1 cellular context compared by ENCODE assay signal in the genomic region with DNA sequence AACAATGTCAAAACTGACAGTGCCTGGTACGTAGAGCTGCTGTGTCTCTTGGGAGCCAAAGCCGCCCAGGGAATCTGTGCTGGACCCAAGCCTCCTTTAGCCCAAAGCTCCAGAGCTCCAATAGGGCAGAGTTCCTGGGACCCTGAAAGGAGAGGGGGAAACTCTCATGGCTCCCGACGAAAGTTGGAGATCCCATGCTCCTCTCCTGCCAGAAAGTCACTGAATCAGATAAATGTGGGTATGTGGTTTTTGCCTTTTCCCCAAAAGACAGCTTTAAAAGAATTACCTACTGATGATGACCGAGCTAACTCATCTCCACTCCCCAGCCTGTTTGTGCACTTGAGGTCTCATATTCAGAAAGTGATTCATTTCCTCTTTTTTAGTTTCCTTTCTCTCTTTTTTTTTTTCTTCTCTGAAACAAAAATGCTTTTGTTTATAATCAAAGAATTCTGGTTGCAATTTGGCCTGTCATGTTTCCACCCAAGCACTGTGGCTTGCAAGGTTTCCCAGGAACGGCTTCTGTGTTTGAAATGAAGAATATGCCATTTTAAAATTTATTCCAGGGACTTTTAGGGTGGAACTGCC.
TF ChIP-seq lines count a peak whose summit lies in the region.

No MANE protein-coding gene starts in this region.

TF ChIP-seq in GM12878, 131 proteins besides CTCF, POLR2A, EP300 and RAD21 (continued from another document):
- TF ChIP-seq, protein P1, sequence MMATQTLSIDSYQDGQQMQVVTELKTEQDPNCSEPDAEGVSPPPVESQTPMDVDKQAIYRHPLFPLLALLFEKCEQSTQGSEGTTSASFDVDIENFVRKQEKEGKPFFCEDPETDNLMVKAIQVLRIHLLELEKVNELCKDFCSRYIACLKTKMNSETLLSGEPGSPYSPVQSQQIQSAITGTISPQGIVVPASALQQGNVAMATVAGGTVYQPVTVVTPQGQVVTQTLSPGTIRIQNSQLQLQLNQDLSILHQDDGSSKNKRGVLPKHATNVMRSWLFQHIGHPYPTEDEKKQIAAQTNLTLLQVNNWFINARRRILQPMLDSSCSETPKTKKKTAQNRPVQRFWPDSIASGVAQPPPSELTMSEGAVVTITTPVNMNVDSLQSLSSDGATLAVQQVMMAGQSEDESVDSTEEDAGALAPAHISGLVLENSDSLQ (IDR thresholded peaks at IDR 0.05) = peak; percentile 47
- TF ChIP-seq CBFB (IDR thresholded peaks at IDR 0.05; ENCODE audit: low read depth) (no peak), TAF1 (IDR thresholded peaks at IDR 0.05; ENCODE audit: borderline replicate concordance, low read depth, low read length) (0 out of 2 replicates have a peak, but pooled peaks have one; percentile 44), NFYA (IDR thresholded peaks at IDR 0.05; ENCODE audit: borderline replicate concordance, low read depth, low read length) (no peak), GABPA (IDR thresholded peaks at IDR 0.05; ENCODE audit: low read depth) (no peak), POU2F2 (IDR thresholded peaks at IDR 0.05; ENCODE audit: borderline replicate concordance, low read depth, low read length) (peak; percentile 48; the same call in 1 of the 3 replicates), IKZF2 (IDR thresholded peaks at IDR 0.05) (peak; percentile 95 to 96), RB1 (IDR thresholded peaks at IDR 0.05; ENCODE audit: borderline replicate concordance) (no peak)
- TF ChIP-seq, protein P2, sequence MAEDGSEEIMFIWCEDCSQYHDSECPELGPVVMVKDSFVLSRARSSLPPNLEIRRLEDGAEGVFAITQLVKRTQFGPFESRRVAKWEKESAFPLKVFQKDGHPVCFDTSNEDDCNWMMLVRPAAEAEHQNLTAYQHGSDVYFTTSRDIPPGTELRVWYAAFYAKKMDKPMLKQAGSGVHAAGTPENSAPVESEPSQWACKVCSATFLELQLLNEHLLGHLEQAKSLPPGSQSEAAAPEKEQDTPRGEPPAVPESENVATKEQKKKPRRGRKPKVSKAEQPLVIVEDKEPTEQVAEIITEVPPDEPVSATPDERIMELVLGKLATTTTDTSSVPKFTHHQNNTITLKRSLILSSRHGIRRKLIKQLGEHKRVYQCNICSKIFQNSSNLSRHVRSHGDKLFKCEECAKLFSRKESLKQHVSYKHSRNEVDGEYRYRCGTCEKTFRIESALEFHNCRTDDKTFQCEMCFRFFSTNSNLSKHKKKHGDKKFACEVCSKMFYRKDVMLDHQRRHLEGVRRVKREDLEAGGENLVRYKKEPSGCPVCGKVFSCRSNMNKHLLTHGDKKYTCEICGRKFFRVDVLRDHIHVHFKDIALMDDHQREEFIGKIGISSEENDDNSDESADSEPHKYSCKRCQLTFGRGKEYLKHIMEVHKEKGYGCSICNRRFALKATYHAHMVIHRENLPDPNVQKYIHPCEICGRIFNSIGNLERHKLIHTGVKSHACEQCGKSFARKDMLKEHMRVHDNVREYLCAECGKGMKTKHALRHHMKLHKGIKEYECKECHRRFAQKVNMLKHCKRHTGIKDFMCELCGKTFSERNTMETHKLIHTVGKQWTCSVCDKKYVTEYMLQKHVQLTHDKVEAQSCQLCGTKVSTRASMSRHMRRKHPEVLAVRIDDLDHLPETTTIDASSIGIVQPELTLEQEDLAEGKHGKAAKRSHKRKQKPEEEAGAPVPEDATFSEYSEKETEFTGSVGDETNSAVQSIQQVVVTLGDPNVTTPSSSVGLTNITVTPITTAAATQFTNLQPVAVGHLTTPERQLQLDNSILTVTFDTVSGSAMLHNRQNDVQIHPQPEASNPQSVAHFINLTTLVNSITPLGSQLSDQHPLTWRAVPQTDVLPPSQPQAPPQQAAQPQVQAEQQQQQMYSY (CRISPR knock-in tag; IDR thresholded peaks at IDR 0.05) = no peak
- TF ChIP-seq, protein P3, sequence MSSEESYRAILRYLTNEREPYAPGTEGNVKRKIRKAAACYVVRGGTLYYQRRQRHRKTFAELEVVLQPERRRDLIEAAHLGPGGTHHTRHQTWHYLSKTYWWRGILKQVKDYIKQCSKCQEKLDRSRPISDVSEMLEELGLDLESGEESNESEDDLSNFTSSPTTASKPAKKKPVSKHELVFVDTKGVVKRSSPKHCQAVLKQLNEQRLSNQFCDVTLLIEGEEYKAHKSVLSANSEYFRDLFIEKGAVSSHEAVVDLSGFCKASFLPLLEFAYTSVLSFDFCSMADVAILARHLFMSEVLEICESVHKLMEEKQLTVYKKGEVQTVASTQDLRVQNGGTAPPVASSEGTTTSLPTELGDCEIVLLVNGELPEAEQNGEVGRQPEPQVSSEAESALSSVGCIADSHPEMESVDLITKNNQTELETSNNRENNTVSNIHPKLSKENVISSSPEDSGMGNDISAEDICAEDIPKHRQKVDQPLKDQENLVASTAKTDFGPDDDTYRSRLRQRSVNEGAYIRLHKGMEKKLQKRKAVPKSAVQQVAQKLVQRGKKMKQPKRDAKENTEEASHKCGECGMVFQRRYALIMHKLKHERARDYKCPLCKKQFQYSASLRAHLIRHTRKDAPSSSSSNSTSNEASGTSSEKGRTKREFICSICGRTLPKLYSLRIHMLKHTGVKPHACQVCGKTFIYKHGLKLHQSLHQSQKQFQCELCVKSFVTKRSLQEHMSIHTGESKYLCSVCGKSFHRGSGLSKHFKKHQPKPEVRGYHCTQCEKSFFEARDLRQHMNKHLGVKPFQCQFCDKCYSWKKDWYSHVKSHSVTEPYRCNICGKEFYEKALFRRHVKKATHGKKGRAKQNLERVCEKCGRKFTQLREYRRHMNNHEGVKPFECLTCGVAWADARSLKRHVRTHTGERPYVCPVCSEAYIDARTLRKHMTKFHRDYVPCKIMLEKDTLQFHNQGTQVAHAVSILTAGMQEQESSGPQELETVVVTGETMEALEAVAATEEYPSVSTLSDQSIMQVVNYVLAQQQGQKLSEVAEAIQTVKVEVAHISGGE (CRISPR knock-in tag; IDR thresholded peaks at IDR 0.05) = no peak
